11 cellular contexts compared by ENCODE assay signal in genomic region chr1:8533124-8533523, GRCh38.
A peak's percentile ranks its signal among the peaks of the same experiment; 100 is the strongest.
DNase-seq lines count a peak whose midpoint lies in the region; ATAC-seq and TF ChIP-seq lines count a peak whose summit lies in the region.
"Had no signal": no experiment of that assay in that cellular context is flagged by ENCODE, and none has a peak within 500 bp of the region (broad histone marks: within the 10 kb centered on the region; RNA-seq: fewer than 3 reads in every experiment).

No MANE protein-coding gene starts in this region.

- peak overlapping the region; percentile 11 to 25 for H3K27ac Mint-ChIP-seq in natural killer cell treated with Interleukin-12 subunit alpha and Interleukin-12 subunit beta and Interleukin-15 and Interleukin-18, amount 100 ng/mL, for 72 hours
- peak overlapping the region in 1 of 2 donors; percentile 49 for H3K27ac Mint-ChIP-seq in natural killer cell
- peak overlapping the region; percentile 73 for H3K27ac Mint-ChIP-seq in activated CD8-positive, alpha-beta T cell treated with anti-CD3 and anti-CD28 coated beads for 36 hours

- H3K27me3 ChIP-seq in vagina = no peaks in the 10 kb centered on the region

- POLR2A ChIA-PET in activated CD8-positive, alpha-beta T cell treated with anti-CD3 and anti-CD28 coated beads for 36 hours (lab: Charles Lee) = interaction anchor here (0.9 to 1.9 kb wide), 3 partner anchors 9 to 50 kb away, joined by 4 read pairs; no protein-coding TSS in a partner anchor

- CTCF ChIA-PET in activated CD8-positive, alpha-beta T cell treated with anti-CD3 and anti-CD28 coated beads for 36 hours (lab: Charles Lee) = interaction anchor here (0.9 to 1.7 kb wide), 6 partner anchors 8 to 159 kb away, joined by 3 read pairs; no protein-coding TSS in a partner anchor

- peak overlapping the region; percentile 25 for H3K27ac ChIP-seq in vagina

- no peak for ATAC-seq in natural killer cell treated with Interleukin-12 subunit alpha and Interleukin-12 subunit beta and Interleukin-15 and Interleukin-18, amount 100 ng/mL, for 72 hours
- no peak for ATAC-seq in natural killer cell
- peak; percentile 70 for ATAC-seq in HG02938 (IDR thresholded peaks at IDR 0.05; ENCODE audit: unreplicated experiment)
- peak; percentile 89 for ATAC-seq in activated CD8-positive, alpha-beta T cell treated with anti-CD3 and anti-CD28 coated beads for 36 hours
- no peak for ATAC-seq in HG02852 (IDR thresholded peaks at IDR 0.05; ENCODE audit: unreplicated experiment)

- no peak overlapping the region for H3K4me3 Mint-ChIP-seq in natural killer cell treated with Interleukin-12 subunit alpha and Interleukin-12 subunit beta and Interleukin-15 and Interleukin-18, amount 100 ng/mL, for 72 hours
- H3K4me3 Mint-ChIP-seq in natural killer cell = no peak overlapping the region
- H3K4me3 Mint-ChIP-seq in activated CD8-positive, alpha-beta T cell treated with anti-CD3 and anti-CD28 coated beads for 36 hours = peak overlapping the region; percentile 28

- intact Hi-C loops in natural killer cell (cut with micrococcal nuclease) = no loop called here
- intact Hi-C loops in activated CD8-positive, alpha-beta T cell treated with anti-CD3 and anti-CD28 coated beads for 36 hours (cut with micrococcal nuclease) = no loop called here
- intact Hi-C loops in vagina (cut with DNase I) = no loop called here

- H3K36me3 Mint-ChIP-seq in natural killer cell treated with Interleukin-12 subunit alpha and Interleukin-12 subunit beta and Interleukin-15 and Interleukin-18, amount 100 ng/mL, for 72 hours = no peaks in the 10 kb centered on the region
- H3K36me3 Mint-ChIP-seq in natural killer cell = no peaks in the 10 kb centered on the region
- peaks cover 4% of the 10 kb centered on the region for H3K36me3 Mint-ChIP-seq in activated CD8-positive, alpha-beta T cell treated with anti-CD3 and anti-CD28 coated beads for 36 hours (ENCODE audit: low read depth)

- H3K4me3 ChIP-seq in vagina = no peak overlapping the region

- H3K4me1 ChIP-seq in vagina = peaks cover 13% of the 10 kb centered on the region

- no peaks in the 10 kb centered on the region for H3K9me3 Mint-ChIP-seq in natural killer cell treated with Interleukin-12 subunit alpha and Interleukin-12 subunit beta and Interleukin-15 and Interleukin-18, amount 100 ng/mL, for 72 hours
- H3K9me3 Mint-ChIP-seq in natural killer cell = no peaks in the 10 kb centered on the region
- no peaks in the 10 kb centered on the region for H3K9me3 Mint-ChIP-seq in activated CD8-positive, alpha-beta T cell treated with anti-CD3 and anti-CD28 coated beads for 36 hours

- DNase-seq in natural killer cell treated with Interleukin-12 subunit alpha and Interleukin-12 subunit beta and Interleukin-15 and Interleukin-18, amount 100 ng/mL, for 72 hours (ENCODE audit: low spot score) = no peak
- DNase-seq in natural killer cell = no peak
- no peak for DNase-seq in activated CD8-positive, alpha-beta T cell treated with anti-CD3 and anti-CD28 coated beads for 36 hours
- DNase-seq in vagina (ENCODE audit: extremely low spot score in 2 of 2) = no peak
- DNase-seq in HCEC 1CT = no peak
- no peak for DNase-seq in COLO829 (ENCODE audit: low spot score)
- DNase-seq: NCI-H1436; stimulated activated CD4-positive, alpha-beta T cell treated with anti-CD3 and anti-CD28 coated beads, Interleukin-15, amount 100 ng/mL, for 24 hours; stimulated activated naive CD4-positive, alpha-beta T cell treated with Interleukin-2 at 50 U/mL for 16 hours had no signal

- H3K9me3 ChIP-seq in vagina = no peaks in the 10 kb centered on the region

- no peaks in the 10 kb centered on the region for H3K36me3 ChIP-seq in vagina

- H3K27me3 Mint-ChIP-seq in natural killer cell treated with Interleukin-12 subunit alpha and Interleukin-12 subunit beta and Interleukin-15 and Interleukin-18, amount 100 ng/mL, for 72 hours = no peaks in the 10 kb centered on the region
- no peaks in the 10 kb centered on the region for H3K27me3 Mint-ChIP-seq in natural killer cell (ENCODE audit: low read depth in 2 of 2)
- no peaks in the 10 kb centered on the region for H3K27me3 Mint-ChIP-seq in activated CD8-positive, alpha-beta T cell treated with anti-CD3 and anti-CD28 coated beads for 36 hours

- no peak for TF ChIP-seq POLR2A in vagina (IDR thresholded peaks at IDR 0.05)

- H3K4me1 Mint-ChIP-seq in natural killer cell treated with Interleukin-12 subunit alpha and Interleukin-12 subunit beta and Interleukin-15 and Interleukin-18, amount 100 ng/mL, for 72 hours (ENCODE audit: low read depth in 2 of 2) = peaks cover 0 to 7% of the 10 kb centered on the region in 2 donors
- H3K4me1 Mint-ChIP-seq in natural killer cell = peaks cover 6% of the 10 kb centered on the region in 2 donors
- H3K4me1 Mint-ChIP-seq in activated CD8-positive, alpha-beta T cell treated with anti-CD3 and anti-CD28 coated beads for 36 hours (ENCODE audit: low read depth) = peaks cover 25% of the 10 kb centered on the region

- no peak for TF ChIP-seq CTCF in natural killer cell (IDR thresholded peaks at IDR 0.05)
- TF ChIP-seq CTCF in activated CD8-positive, alpha-beta T cell treated with anti-CD3 and anti-CD28 coated beads for 36 hours (IDR thresholded peaks at IDR 0.05) = no peak
- no peak for TF ChIP-seq CTCF in vagina (IDR thresholded peaks at IDR 0.05)

Comparison
In these comparisons a context has a peak if more than half of its experiments do, and no peak if none do; other contexts are left out.
1. ATAC-seq: peak in HG02938 (single experiment) and activated CD8-positive, alpha-beta T cell treated with anti-CD3 and anti-CD28 coated beads for 36 hours (single experiment); none in natural killer cell treated with Interleukin-12 subunit alpha and Interleukin-12 subunit beta and Interleukin-15 and Interleukin-18, amount 100 ng/mL, for 72 hours (0 of 2), natural killer cell (0 of 3) and HG02852 (single experiment).